In the genomic region with DNA sequence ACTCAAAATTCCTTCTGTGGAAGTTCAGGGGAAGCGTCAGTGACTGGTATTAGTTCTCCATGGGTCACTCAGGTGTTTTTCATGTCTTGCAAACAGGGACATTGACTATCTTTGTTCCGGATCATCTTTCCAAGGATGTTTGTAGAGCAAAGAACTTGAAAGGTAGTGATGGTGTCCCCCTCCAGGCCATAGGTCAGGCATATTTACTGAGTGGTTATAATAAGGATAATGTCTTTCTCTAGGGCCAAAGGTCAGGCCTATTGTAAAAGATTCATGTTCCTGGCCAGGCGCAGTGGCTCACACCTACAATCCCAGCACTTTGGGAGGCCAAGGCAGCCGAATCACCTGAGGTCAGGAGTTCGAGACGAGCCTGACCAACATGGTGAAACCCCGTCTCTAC, we compare ENCODE assay signal across 7 cellular contexts.
"Had no signal": no experiment of that assay in that cellular context is flagged by ENCODE, and none has a peak within 500 bp of the region (broad histone marks: within the 10 kb centered on the region; RNA-seq: fewer than 3 reads in every experiment).

No MANE protein-coding gene starts in this region.

- H2AFZ ChIP-seq: GM23338 had no signal

- ATAC-seq: GM23338 had no signal

- FAIRE-seq: H1, H54, HTR-8/SVneo had no signal

- H3K4me2 ChIP-seq: GM23338 had no signal

- H3K4me3 ChIP-seq: GM23338 had no signal

- DNase-seq: H9, HCEC 1CT, KBM-7 had no signal
